Comparison of ENCODE assay signal across 1 cellular context in genomic region chr17:6995500-6996255, GRCh38.
TF ChIP-seq lines count a peak whose summit lies in the region.

TSS of gene ALOX12 (plus strand) at chr17:6996049. CDS start at chr17:6996118, 69 bp downstream.

TF ChIP-seq in H1, 55 proteins besides CTCF, POLR2A, EP300 and RAD21 (continued from another document):
- TF ChIP-seq FOSL1 (IDR thresholded peaks at IDR 0.05; ENCODE audit: insufficient read depth, low read depth, low read length) = no peak
- peak; percentile 92 for TF ChIP-seq KDM4A (IDR thresholded peaks at IDR 0.05; ENCODE audit: low read depth, low read length, severe bottlenecking)
- peak; percentile 91 for TF ChIP-seq MAX (IDR thresholded peaks at IDR 0.05)
- TF ChIP-seq GABPA (IDR thresholded peaks at IDR 0.05; ENCODE audit: borderline replicate concordance, insufficient read depth, low read length) = no peak
- TF ChIP-seq E2F6 (IDR thresholded peaks at IDR 0.05) = peak; percentile 54
- TF ChIP-seq TBP (IDR thresholded peaks at IDR 0.05; ENCODE audit: low read depth, low read length) = peak; percentile 11; the same call in 1 of the 2 replicates
- TF ChIP-seq TAF1 (IDR thresholded peaks at IDR 0.05; ENCODE audit: low read depth, low read length) = 0 out of 2 replicates have a peak, but pooled peaks have one; percentile 50
- TF ChIP-seq POLR2AphosphoS5 (IDR thresholded peaks at IDR 0.05; ENCODE audit: low read depth, low read length) = no peak
- 0 out of 2 replicates have a peak, but pooled peaks have one; percentile 28 for TF ChIP-seq PHF8 (conservative IDR thresholded peaks at IDR 0.05; ENCODE audit: low read depth, low read length)
- TF ChIP-seq EZH2 (IDR thresholded peaks at IDR 0.05; ENCODE audit: low read depth, low read length, severe bottlenecking) = peak; percentile 39
- TF ChIP-seq MAFK (IDR thresholded peaks at IDR 0.05; ENCODE audit: low read depth, low read length) = no peak
- TF ChIP-seq EGR1 (IDR thresholded peaks at IDR 0.05; ENCODE audit: borderline replicate concordance, low read depth, low read length) = no peak
- no peak; the same call in 1 of the 2 replicates for TF ChIP-seq SUZ12 (IDR thresholded peaks at IDR 0.05; ENCODE audit: low read length)
- no peak for TF ChIP-seq BRCA1 (IDR thresholded peaks at IDR 0.05; ENCODE audit: low read depth, low read length)
- TF ChIP-seq HDAC6 (IDR thresholded peaks at IDR 0.05; ENCODE audit: low read depth, low read length) = no peak
- no peak; a peak in 1 of 4 replicates for TF ChIP-seq SIN3A (conservative IDR thresholded peaks at IDR 0.05 in 1 of 2, IDR thresholded peaks at IDR 0.05 in 1 of 2; ENCODE audit: low read depth in 1 of 2, low read length in 2 of 2)
